ENCODE assay signal across 10 cellular contexts in the genomic region with DNA sequence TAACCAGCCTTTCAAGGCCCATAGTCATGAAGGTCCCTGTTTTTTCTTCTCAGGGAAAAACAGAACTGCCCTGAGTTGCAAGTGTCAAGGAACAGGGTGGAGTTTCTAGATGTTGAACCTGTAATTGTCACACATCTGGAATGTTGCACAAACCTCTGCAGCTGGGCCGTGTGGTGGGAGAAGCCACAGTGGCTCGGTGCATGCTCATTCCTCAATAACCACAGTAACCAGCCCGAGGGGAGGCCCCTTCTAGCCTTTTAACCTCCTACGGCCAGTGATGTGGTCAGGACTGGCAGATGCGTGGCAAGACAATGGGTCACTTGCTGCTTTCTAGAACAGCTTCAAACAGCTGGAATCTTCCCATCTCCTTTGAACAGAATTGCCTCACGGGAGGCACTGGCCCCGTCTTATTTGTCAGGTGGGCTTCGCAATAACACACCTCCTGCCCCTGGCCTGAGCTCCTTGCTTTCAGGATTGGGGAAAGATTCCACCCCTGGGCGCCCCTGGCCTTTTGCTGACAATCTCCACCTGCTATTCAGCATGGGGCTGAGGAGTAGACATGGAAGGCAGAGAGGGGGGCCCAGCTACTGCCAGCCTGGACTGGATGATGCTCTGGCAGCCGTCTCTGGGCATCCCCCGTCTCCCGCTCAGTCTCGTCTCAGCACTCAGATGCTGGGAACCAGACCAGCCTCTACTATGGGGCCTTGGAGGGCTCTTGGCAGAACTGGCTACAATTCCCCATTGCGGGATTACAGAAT.
DNase-seq lines count a peak whose midpoint lies in the region; ATAC-seq and TF ChIP-seq lines count a peak whose summit lies in the region.
"Had no signal": no experiment of that assay in that cellular context is flagged by ENCODE, and none has a peak within 500 bp of the region (broad histone marks: within the 10 kb centered on the region; RNA-seq: fewer than 3 reads in every experiment).

No MANE protein-coding gene starts in this region.

- peaks cover 0 to 23% of the 10 kb centered on the region in 2 experiments for H3K27me3 ChIP-seq in mesenchymal stem cell (ENCODE audit: control insufficient read depth in 1 of 2, insufficient read depth in 1 of 2, low read length in 2 of 2)

- no peak overlapping the region for H2AFZ ChIP-seq in mesenchymal stem cell (ENCODE audit: low read depth, low read length)
- H2AFZ ChIP-seq: parathyroid adenoma had no signal

- no peak overlapping the region for H3K4me3 Mint-ChIP-seq in activated CD4-positive, alpha-beta memory T cell treated with anti-CD3 and anti-CD28 coated beads for 36 hours
- H3K4me3 Mint-ChIP-seq: central memory CD8-positive, alpha-beta T cell had no signal

- DNase-seq in GM13977 (ENCODE audit: low spot score) (peak; percentile 25), mesenchymal stem cell (peak; percentile 96), GM19240 (ENCODE audit: insufficient read length, low spot score) (no peak), 8988T (no peak), mucosa of descending colon (no peak)
- peak; percentile 51 for DNase-seq in activated CD4-positive, alpha-beta memory T cell treated with anti-CD3 and anti-CD28 coated beads for 36 hours

- ATAC-seq in HG03039 (IDR thresholded peaks at IDR 0.05; ENCODE audit: unreplicated experiment): peak; percentile 77
- no peak for ATAC-seq in mucosa of descending colon
- no peak for ATAC-seq in GM21737 (IDR thresholded peaks at IDR 0.05; ENCODE audit: unreplicated experiment)

- H3K36me3 Mint-ChIP-seq in activated CD4-positive, alpha-beta memory T cell treated with anti-CD3 and anti-CD28 coated beads for 36 hours: no peaks in the 10 kb centered on the region

- H3K79me1 ChIP-seq in mesenchymal stem cell (replicated peaks; ENCODE audit: low read length, poor library complexity, severe bottlenecking): no peaks in the 10 kb centered on the region

- no peak overlapping the region for H2BK120ac ChIP-seq in mesenchymal stem cell (ENCODE audit: low read depth, low read length)

- CTCF ChIA-PET in activated CD4-positive, alpha-beta memory T cell treated with anti-CD3 and anti-CD28 coated beads for 36 hours (lab: Charles Lee): no interaction called here

- intact Hi-C loops in activated CD4-positive, alpha-beta memory T cell treated with anti-CD3 and anti-CD28 coated beads for 36 hours (cut with micrococcal nuclease): no loop called here
- intact Hi-C loops in mucosa of descending colon (cut with DNase I, micrococcal nuclease): no loop called here

- H3K18ac ChIP-seq in mesenchymal stem cell (ENCODE audit: low read depth in 1 of 2, low read length in 2 of 2): no peak overlapping the region

- H4K8ac ChIP-seq in mesenchymal stem cell (ENCODE audit: low read length): no peak overlapping the region

- H2BK15ac ChIP-seq in mesenchymal stem cell (ENCODE audit: low read depth, poor library complexity, severe bottlenecking): no peak overlapping the region

- 67% methylated on average over 14 of the region's 14 CpGs for WGBS in mesenchymal stem cell

- no peak overlapping the region for H3K4ac ChIP-seq in mesenchymal stem cell (ENCODE audit: low read depth in 1 of 2, low read length in 2 of 2)

- no peaks in the 10 kb centered on the region for H3K9me3 ChIP-seq in mesenchymal stem cell (ENCODE audit: control insufficient read depth, low read length)
- no peaks in the 10 kb centered on the region for H3K9me3 ChIP-seq in mucosa of descending colon

- H3K27ac Mint-ChIP-seq in activated CD4-positive, alpha-beta memory T cell treated with anti-CD3 and anti-CD28 coated beads for 36 hours: no peak overlapping the region

- no peak overlapping the region for H3K23ac ChIP-seq in mesenchymal stem cell (ENCODE audit: low read length in 2 of 2)

- no peaks in the 10 kb centered on the region for H3K9me3 Mint-ChIP-seq in activated CD4-positive, alpha-beta memory T cell treated with anti-CD3 and anti-CD28 coated beads for 36 hours
- H3K9me3 Mint-ChIP-seq: central memory CD8-positive, alpha-beta T cell had no signal

- TF ChIP-seq CTCF in GM13977 (IDR thresholded peaks at IDR 0.05; ENCODE audit: extremely low read depth, insufficient read depth, missing control alignments): no peak
- TF ChIP-seq CTCF in mucosa of descending colon (IDR thresholded peaks at IDR 0.05): no peak

- H3K4me2 ChIP-seq in mesenchymal stem cell (ENCODE audit: low read length, poor library complexity, severe bottlenecking): no peak overlapping the region

- no peak overlapping the region for H3K9ac ChIP-seq in mesenchymal stem cell (ENCODE audit: low read length)
- H3K9ac ChIP-seq: parathyroid adenoma had no signal

- H2AK5ac ChIP-seq in mesenchymal stem cell (ENCODE audit: low read length, severe bottlenecking): no peak overlapping the region

- H3K4me3 ChIP-seq in mesenchymal stem cell (ENCODE audit: insufficient read depth in 1 of 2, low read depth in 1 of 2, low read length in 2 of 2) (no peak overlapping the region), mucosa of descending colon (no peak overlapping the region)

- in situ Hi-C loops in GM13977 (cut with MboI; ENCODE audit: low pct_unique_long_range_greater_than_20kb, low sequenced_read_pairs, unreplicated experiment): no loop called here

- H3K36me3 ChIP-seq in mesenchymal stem cell (ENCODE audit: control insufficient read depth in 1 of 2, insufficient read depth in 2 of 2, low read depth in 1 of 2, low read length in 2 of 2) (peaks cover 6% of the 10 kb centered on the region in 2 experiments), mucosa of descending colon (ENCODE audit: low read depth) (no peaks in the 10 kb centered on the region)

- H3K4me1 Mint-ChIP-seq in activated CD4-positive, alpha-beta memory T cell treated with anti-CD3 and anti-CD28 coated beads for 36 hours (ENCODE audit: low read depth): peaks cover 25% of the 10 kb centered on the region
- H3K4me1 Mint-ChIP-seq: central memory CD8-positive, alpha-beta T cell had no signal

- H4K91ac ChIP-seq in mesenchymal stem cell (ENCODE audit: low read length): no peak overlapping the region

- H3K27me3 Mint-ChIP-seq in activated CD4-positive, alpha-beta memory T cell treated with anti-CD3 and anti-CD28 coated beads for 36 hours: peaks cover 7% of the 10 kb centered on the region

- peaks cover 34% of the 10 kb centered on the region for H3K4me1 ChIP-seq in mesenchymal stem cell (ENCODE audit: control insufficient read depth, insufficient read depth, low read depth, low read length)
- H3K4me1 ChIP-seq in mucosa of descending colon (ENCODE audit: low read depth): no peaks in the 10 kb centered on the region

- H2BK5ac ChIP-seq in mesenchymal stem cell (ENCODE audit: low read depth, low read length, poor library complexity, severe bottlenecking): no peak overlapping the region

- POLR2A ChIA-PET in activated CD4-positive, alpha-beta memory T cell treated with anti-CD3 and anti-CD28 coated beads for 36 hours (lab: Charles Lee): no interaction called here

- no peak overlapping the region for H3K27ac ChIP-seq in mesenchymal stem cell (ENCODE audit: low read length, poor library complexity, severe bottlenecking)
- H3K27ac ChIP-seq: parathyroid adenoma had no signal

- no peak overlapping the region for H3K14ac ChIP-seq in mesenchymal stem cell (ENCODE audit: low read length in 2 of 2)

- no peak overlapping the region for H2BK12ac ChIP-seq in mesenchymal stem cell (ENCODE audit: low read length in 2 of 2)

Comparison
In these comparisons a context has a peak if more than half of its experiments do, and no peak if none do; other contexts are left out.
1. DNase-seq: peak in GM13977 (single experiment), activated CD4-positive, alpha-beta memory T cell treated with anti-CD3 and anti-CD28 coated beads for 36 hours (single experiment) and mesenchymal stem cell (single experiment); none in GM19240 (single experiment), 8988T (single experiment) and mucosa of descending colon (0 of 3).